Comparison of ENCODE assay signal across 9 cellular contexts in the genomic region with DNA sequence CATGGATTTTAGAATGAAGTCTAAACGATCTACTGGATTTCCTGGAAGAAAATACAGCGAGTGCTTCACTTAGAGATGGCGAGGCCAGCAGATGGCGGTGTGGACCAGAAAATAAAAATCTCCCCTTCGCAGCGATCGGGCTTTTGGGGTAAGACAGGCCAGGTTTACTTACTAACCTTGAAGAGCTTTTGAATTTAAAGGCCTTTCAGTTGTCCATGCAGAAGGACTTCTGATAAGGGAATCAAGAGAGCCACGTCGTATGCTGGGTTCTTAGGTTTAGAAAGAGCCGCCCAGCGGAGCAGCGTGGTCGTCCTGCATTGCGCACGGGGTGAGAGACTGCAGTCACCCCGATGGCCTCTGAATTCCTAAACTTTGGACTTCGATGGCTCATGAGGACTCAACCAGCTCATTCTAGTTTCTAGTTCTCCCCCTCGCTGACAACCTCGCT.
DNase-seq lines count a peak whose midpoint lies in the region; ATAC-seq and TF ChIP-seq lines count a peak whose summit lies in the region.
"Had no signal": no experiment of that assay in that cellular context is flagged by ENCODE, and none has a peak within 500 bp of the region (broad histone marks: within the 10 kb centered on the region; RNA-seq: fewer than 3 reads in every experiment).

No MANE protein-coding gene starts in this region.

- POLR2A ChIA-PET in activated CD4-positive, alpha-beta T cell treated with anti-CD3 and anti-CD28 coated beads for 36 hours (lab: Charles Lee): no interaction called here

- peaks cover 0 to 4% (median 0%) of the 10 kb centered on the region in 4 donors for H3K4me1 ChIP-seq in right lobe of liver
- H3K4me1 ChIP-seq in stomach: peaks cover 3 to 9% (median 8%) of the 10 kb centered on the region in 4 donors

- CTCF ChIA-PET in activated CD4-positive, alpha-beta T cell treated with anti-CD3 and anti-CD28 coated beads for 36 hours (lab: Charles Lee): interaction anchor here (1.1 to 2.9 kb wide), 6 partner anchors 9 to 398 kb away, joined by 3 to 11 read pairs (median 4); no protein-coding TSS in a partner anchor

- peaks cover 8% of the 10 kb centered on the region for H3K27me3 Mint-ChIP-seq in activated CD4-positive, alpha-beta T cell treated with anti-CD3 and anti-CD28 coated beads for 36 hours

- WGBS in right lobe of liver (ENCODE audit: insufficient coverage, low coverage, low lambda C conversion rate, missing lambda C conversion rate): 10% methylated on average over 15 of the region's 19 CpGs
- 17 to 29% (median 23%) methylated on average over 19 of the region's 19 CpGs for WGBS in stomach, 5 donors

- no peak overlapping the region for H3K4me3 ChIP-seq in coronary artery
- peak overlapping the region; percentile 11 to 37 (median 26) for H3K4me3 ChIP-seq in right lobe of liver
- peak overlapping the region in 2 of 4 donors; percentile 23 to 24 for H3K4me3 ChIP-seq in stomach
- H3K4me3 ChIP-seq: BLaER1 treated with 17β-estradiol and CSF1 and Interleukin-3, amounts not matched to agents 10 nM and 100 nM had no signal

- no peaks in the 10 kb centered on the region for H3K27me3 ChIP-seq in right lobe of liver
- H3K27me3 ChIP-seq in stomach: peaks cover 0 to 49% (median 0%) of the 10 kb centered on the region in 3 donors
- H3K27me3 ChIP-seq: BLaER1 treated with 17β-estradiol and CSF1 and Interleukin-3, amounts not matched to agents 10 nM and 100 nM had no signal

- no peak for ATAC-seq in activated CD4-positive, alpha-beta T cell treated with anti-CD3 and anti-CD28 coated beads for 36 hours
- ATAC-seq in right lobe of liver: peak; percentile 78 to 92 (median 90)
- no peak for ATAC-seq in GM19463 (IDR thresholded peaks at IDR 0.05; ENCODE audit: unreplicated experiment)

- TF ChIP-seq CTCF in coronary artery (IDR thresholded peaks at IDR 0.05) (peak; percentile 41), right lobe of liver (IDR thresholded peaks at IDR 0.05) (peak; percentile 56 to 83 (median 81)), stomach (IDR thresholded peaks at IDR 0.05) (peak in 5 of 7 experiments; percentile 25 to 73 (median 55))

- H3K36me3 ChIP-seq in right lobe of liver (no peaks in the 10 kb centered on the region), stomach (no peaks in the 10 kb centered on the region)
- H3K36me3 ChIP-seq: BLaER1 treated with 17β-estradiol and CSF1 and Interleukin-3, amounts not matched to agents 10 nM and 100 nM had no signal

- no peak overlapping the region for H3K27ac ChIP-seq in coronary artery
- no peak overlapping the region for H3K27ac ChIP-seq in right lobe of liver
- no peak overlapping the region for H3K27ac ChIP-seq in stomach
- H3K27ac ChIP-seq: BLaER1 treated with 17β-estradiol and CSF1 and Interleukin-3, amounts not matched to agents 10 nM and 100 nM had no signal

- H3K27ac Mint-ChIP-seq in activated CD4-positive, alpha-beta T cell treated with anti-CD3 and anti-CD28 coated beads for 36 hours: no peak overlapping the region

- TF ChIP-seq EP300 in stomach (IDR thresholded peaks at IDR 0.05): no peak

- H3K9me3 Mint-ChIP-seq in activated CD4-positive, alpha-beta T cell treated with anti-CD3 and anti-CD28 coated beads for 36 hours (ENCODE audit: low read depth): no peaks in the 10 kb centered on the region

- DNase-seq in activated CD4-positive, alpha-beta T cell treated with anti-CD3 and anti-CD28 coated beads for 36 hours: peak; percentile 74
- no peak for DNase-seq in activated CD4-positive, alpha-beta T cell treated with anti-CD3 and anti-CD28 coated beads for 1 hour
- DNase-seq in NCI-H187 treated with DMSO at 0.1 percent for 48 hours (lab: John Stamatoyannopoulos, UW): peak; percentile 5
- peak; percentile 5 for DNase-seq in T follicular helper cell (ENCODE audit: low read depth)
- DNase-seq in coronary artery (ENCODE audit: low spot score): no peak
- peak; percentile 45 to 64 (median 61) for DNase-seq in right lobe of liver
- DNase-seq in stomach: peak; percentile 60

- H3K36me3 Mint-ChIP-seq in activated CD4-positive, alpha-beta T cell treated with anti-CD3 and anti-CD28 coated beads for 36 hours (ENCODE audit: low read depth): no peaks in the 10 kb centered on the region

- intact Hi-C loops in activated CD4-positive, alpha-beta T cell treated with anti-CD3 and anti-CD28 coated beads for 36 hours (cut with DNase I, micrococcal nuclease): loop anchor here (1.0 to 10.0 kb wide), 4 partner anchors 398 to 777 kb away; no protein-coding TSS in a partner anchor
- intact Hi-C loops in right lobe of liver (cut with DNase I) (no loop called here), stomach (cut with DNase I; ENCODE audit: low total_unique reads) (no loop called here)

- peaks cover 3% of the 10 kb centered on the region for H3K4me1 Mint-ChIP-seq in activated CD4-positive, alpha-beta T cell treated with anti-CD3 and anti-CD28 coated beads for 36 hours

- TF ChIP-seq POLR2A in right lobe of liver (IDR thresholded peaks at IDR 0.05) (no peak), stomach (IDR thresholded peaks at IDR 0.05) (no peak)

- no peaks in the 10 kb centered on the region for H3K9me3 ChIP-seq in right lobe of liver
- H3K9me3 ChIP-seq in stomach: no peaks in the 10 kb centered on the region

- H3K4me3 Mint-ChIP-seq in activated CD4-positive, alpha-beta T cell treated with anti-CD3 and anti-CD28 coated beads for 36 hours: no peak overlapping the region

Comparison
In these comparisons a context has a peak if more than half of its experiments do, and no peak if none do; other contexts are left out.
1. DNase-seq: peak in activated CD4-positive, alpha-beta T cell treated with anti-CD3 and anti-CD28 coated beads for 36 hours (single experiment), NCI-H187 treated with DMSO at 0.1 percent for 48 hours (single experiment), T follicular helper cell (single experiment), right lobe of liver (3 of 3) and stomach (single experiment); none in activated CD4-positive, alpha-beta T cell treated with anti-CD3 and anti-CD28 coated beads for 1 hour (single experiment) and coronary artery (single experiment).
2. ATAC-seq: peak in right lobe of liver (4 of 4); none in activated CD4-positive, alpha-beta T cell treated with anti-CD3 and anti-CD28 coated beads for 36 hours (single experiment) and GM19463 (single experiment).
3. intact Hi-C loops: an anchor here in activated CD4-positive, alpha-beta T cell treated with anti-CD3 and anti-CD28 coated beads for 36 hours (1.0 to 10.0 kb wide); none called in right lobe of liver and stomach.
4. Peak in every context shown above with its lines, with median percentiles within 50 percentile points of each other: CTCF ChIP-seq.